In genomic region chr6:100472674-100473073, GRCh38 we compare ENCODE assay signal across 9 cellular contexts. TPM values are rescaled to one million over a fixed set of nuclear protein-coding genes. Genes with fewer than 3 reads are reported as not detected.
A peak's percentile ranks its signal among the peaks of the same experiment; 100 is the strongest.
DNase-seq lines count a peak whose midpoint lies in the region; ATAC-seq, FAIRE-seq and TF ChIP-seq lines count a peak whose summit lies in the region.
"Had no signal": no experiment of that assay in that cellular context is flagged by ENCODE, and none has a peak within 500 bp of the region (broad histone marks: within the 10 kb centered on the region; RNA-seq: fewer than 3 reads in every experiment).

No MANE protein-coding gene starts in this region.

- no peak overlapping the region for H3K27ac ChIP-seq in vagina

- H3K9me3 Mint-ChIP-seq in activated CD8-positive, alpha-beta T cell treated with anti-CD3 and anti-CD28 coated beads for 36 hours, result peaks cover 4% of the 10 kb centered on the region

- H3K4me3 Mint-ChIP-seq in activated CD8-positive, alpha-beta T cell treated with anti-CD3 and anti-CD28 coated beads for 36 hours, result no peak overlapping the region

- no peak overlapping the region for H3K4me3 ChIP-seq in vagina

- CTCF ChIA-PET in activated CD8-positive, alpha-beta T cell treated with anti-CD3 and anti-CD28 coated beads for 36 hours (lab: Charles Lee), result interaction anchor here (1.0 to 1.5 kb wide), 2 partner anchors 12 to 356 kb away, joined by 4 to 5 read pairs; no protein-coding TSS in a partner anchor

- POLR2A ChIA-PET in activated CD8-positive, alpha-beta T cell treated with anti-CD3 and anti-CD28 coated beads for 36 hours (lab: Charles Lee), result no interaction called here

- ATAC-seq in GM19452 (IDR thresholded peaks at IDR 0.05; ENCODE audit: unreplicated experiment) (peak; percentile 88), HG03159 (IDR thresholded peaks at IDR 0.05; ENCODE audit: unreplicated experiment) (peak; percentile 89)
- ATAC-seq in activated CD8-positive, alpha-beta T cell treated with anti-CD3 and anti-CD28 coated beads for 36 hours, result peak; percentile 94

- peak; percentile 80 for DNase-seq in EL
- peak; percentile 75 for DNase-seq in activated CD8-positive, alpha-beta T cell treated with anti-CD3 and anti-CD28 coated beads for 36 hours
- no peak for DNase-seq in RPMI8226
- DNase-seq in vagina (ENCODE audit: extremely low spot score in 2 of 2), result no peak
- DNase-seq in frontal cortex (ENCODE audit: low spot score in 2 of 2), result no peak
- no peak for DNase-seq in COLO668 (lab: John Stamatoyannopoulos, UW; ENCODE audit: unreplicated experiment)

- peaks cover 4% of the 10 kb centered on the region for H3K36me3 Mint-ChIP-seq in activated CD8-positive, alpha-beta T cell treated with anti-CD3 and anti-CD28 coated beads for 36 hours (ENCODE audit: low read depth)

- no peaks in the 10 kb centered on the region for H3K27me3 ChIP-seq in vagina

- no peak for TF ChIP-seq CTCF in activated CD8-positive, alpha-beta T cell treated with anti-CD3 and anti-CD28 coated beads for 36 hours (IDR thresholded peaks at IDR 0.05)
- TF ChIP-seq CTCF in vagina (IDR thresholded peaks at IDR 0.05), result no peak

- H3K27ac Mint-ChIP-seq in activated CD8-positive, alpha-beta T cell treated with anti-CD3 and anti-CD28 coated beads for 36 hours, result no peak overlapping the region

- no peaks in the 10 kb centered on the region for H3K36me3 ChIP-seq in vagina

- no peak for FAIRE-seq in frontal cortex (lab: Jason Lieb, UNC)
- FAIRE-seq: colon had no signal

- TF ChIP-seq POLR2A in vagina (IDR thresholded peaks at IDR 0.05), result no peak

- peaks cover 58% of the 10 kb centered on the region for H3K27me3 Mint-ChIP-seq in activated CD8-positive, alpha-beta T cell treated with anti-CD3 and anti-CD28 coated beads for 36 hours

- no peaks in the 10 kb centered on the region for H3K4me1 ChIP-seq in vagina

- no peaks in the 10 kb centered on the region for H3K9me3 ChIP-seq in vagina

- H3K4me1 Mint-ChIP-seq in activated CD8-positive, alpha-beta T cell treated with anti-CD3 and anti-CD28 coated beads for 36 hours (ENCODE audit: low read depth), result peaks cover 10% of the 10 kb centered on the region

- intact Hi-C loops in activated CD8-positive, alpha-beta T cell treated with anti-CD3 and anti-CD28 coated beads for 36 hours (cut with micrococcal nuclease), result no loop called here
- intact Hi-C loops in vagina (cut with DNase I), result no loop called here

RNA-seq across cellular contexts. Expression of gene SIM1, which starts 8.0 kb away (rescaled TPM):
- total RNA-seq in activated CD8-positive, alpha-beta T cell treated with anti-CD3 and anti-CD28 coated beads for 36 hours, result not detected
- total RNA-seq in vagina (not detected), frontal cortex (not detected)

Comparison
In these comparisons a context has a peak if more than half of its experiments do, and no peak if none do; other contexts are left out.
1. DNase-seq: peak in EL (single experiment) and activated CD8-positive, alpha-beta T cell treated with anti-CD3 and anti-CD28 coated beads for 36 hours (single experiment); none in RPMI8226 (single experiment), vagina (0 of 2), frontal cortex (0 of 2) and COLO668 (single experiment).
2. Peak in every context shown above with its lines, with median percentiles within 50 percentile points of each other: ATAC-seq.